In the genomic region with DNA sequence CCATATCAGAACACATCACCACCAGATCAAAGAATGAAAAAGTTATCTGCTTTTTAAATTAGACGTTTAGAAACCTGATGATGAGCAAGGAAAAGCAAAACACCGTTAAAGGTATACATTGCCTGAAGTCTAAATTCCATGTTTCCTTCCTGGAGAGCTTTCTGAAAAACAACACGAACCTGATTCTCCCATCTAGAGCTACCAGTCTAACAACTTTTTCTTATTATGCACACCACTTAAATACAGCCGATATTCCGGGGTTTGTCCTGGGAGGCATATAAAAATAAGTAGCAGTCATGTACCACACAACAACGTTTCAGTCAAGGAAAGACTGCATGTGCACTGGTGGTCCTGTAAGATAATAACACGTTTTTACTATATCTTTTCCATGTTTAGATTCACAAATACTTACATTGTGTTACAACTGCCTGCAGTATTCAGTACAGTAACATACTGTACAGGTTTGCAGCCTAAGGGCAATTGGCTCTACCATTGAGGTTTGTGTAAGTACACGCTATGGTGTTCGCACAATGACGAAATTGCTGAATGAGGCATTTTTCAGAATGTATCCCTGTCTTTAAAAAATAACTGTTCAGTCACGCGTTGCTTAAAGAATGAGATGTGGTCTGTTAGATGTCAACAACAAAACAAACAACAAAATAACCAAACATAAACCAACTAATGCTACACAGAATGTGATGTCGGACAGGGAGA, we compare ENCODE assay signal across 19 cellular contexts.
"Had no signal": no experiment of that assay in that cellular context is flagged by ENCODE, and none has a peak within 500 bp of the region (broad histone marks: within the 10 kb centered on the region; RNA-seq: fewer than 3 reads in every experiment).

No MANE protein-coding gene starts in this region.

- H3K4me3 Mint-ChIP-seq: activated naive CD8-positive, alpha-beta T cell treated with anti-CD3 and anti-CD28 coated beads, Interleukin-2, amount 10 ng/mL, durations not matched to agents 7 days and 5 days; activated T-helper 17 cell treated with anti-CD3 and anti-CD28 coated beads, Interleukin-2, amount 50 U/mL, for 72 hours; memory B cell; nephron; stimulated activated naive CD8-positive, alpha-beta T cell treated with anti-CD3 and anti-CD28 coated beads, Interleukin-15, amount 100 ng/mL, for 72 hours; T-helper 2 cell treated with Interferon-gamma antibody and Interleukin-4, amounts not matched to agents 5 μg/mL and 100 μg/mL, for 36 hours had no signal

- H3K27me3 Mint-ChIP-seq: activated naive CD8-positive, alpha-beta T cell treated with anti-CD3 and anti-CD28 coated beads, Interleukin-2, amount 10 ng/mL, durations not matched to agents 7 days and 5 days; activated T-helper 17 cell treated with anti-CD3 and anti-CD28 coated beads, Interleukin-2, amount 50 U/mL, for 72 hours; memory B cell; stimulated activated naive CD8-positive, alpha-beta T cell treated with anti-CD3 and anti-CD28 coated beads, Interleukin-15, amount 100 ng/mL, for 72 hours had no signal

- H3K27me3 ChIP-seq: gastrocnemius medialis, heart left ventricle, pancreas, right atrium auricular region, tibial artery had no signal

- H3K4me1 ChIP-seq: pancreas, right atrium auricular region, tibial artery had no signal

- H3K9me3 ChIP-seq: gastrocnemius medialis, heart left ventricle, pancreas, psoas muscle, right atrium auricular region, tibial artery had no signal

- H3K9me3 Mint-ChIP-seq: activated naive CD8-positive, alpha-beta T cell treated with anti-CD3 and anti-CD28 coated beads, Interleukin-2, amount 10 ng/mL, durations not matched to agents 7 days and 5 days; activated T-helper 17 cell treated with anti-CD3 and anti-CD28 coated beads, Interleukin-2, amount 50 U/mL, for 72 hours; memory B cell; nephron; stimulated activated naive CD8-positive, alpha-beta T cell treated with anti-CD3 and anti-CD28 coated beads, Interleukin-15, amount 100 ng/mL, for 72 hours; T-helper 2 cell treated with Interferon-gamma antibody and Interleukin-4, amounts not matched to agents 5 μg/mL and 100 μg/mL, for 36 hours had no signal

- H3K27ac Mint-ChIP-seq: activated naive CD8-positive, alpha-beta T cell treated with anti-CD3 and anti-CD28 coated beads, Interleukin-2, amount 10 ng/mL, durations not matched to agents 7 days and 5 days; nephron; T-helper 2 cell treated with Interferon-gamma antibody and Interleukin-4, amounts not matched to agents 5 μg/mL and 100 μg/mL, for 36 hours had no signal

- ATAC-seq: activated T-helper 17 cell treated with anti-CD3 and anti-CD28 coated beads, Interleukin-2, amount 50 U/mL, for 72 hours; gastrocnemius medialis; heart left ventricle; left cardiac atrium; pancreas; psoas muscle; stimulated activated naive CD8-positive, alpha-beta T cell treated with anti-CD3 and anti-CD28 coated beads, Interleukin-15, amount 100 ng/mL, for 72 hours had no signal

- H3K27ac ChIP-seq: heart left ventricle, pancreas, psoas muscle, right atrium auricular region, tibial artery had no signal

- DNase-seq: activated naive CD8-positive, alpha-beta T cell treated with anti-CD3 and anti-CD28 coated beads, Interleukin-2, amount 10 ng/mL, durations not matched to agents 7 days and 5 days; activated T-cell treated with anti-CD3 and anti-CD28 coated beads, Interleukin-2, amount 50 U/mL, for 1 hour; amniotic stem cell; cerebellar nuclear complex; cortex of kidney; erythroblast; gastrocnemius medialis; heart left ventricle; left cardiac atrium; pancreas; psoas muscle; stimulated activated CD4-positive, alpha-beta T cell treated with anti-CD3 and anti-CD28 coated beads, Interleukin-1b, Interleukin-23, amount 100 ng/mL, for 48 hours; stimulated activated naive CD8-positive, alpha-beta T cell treated with anti-CD3 and anti-CD28 coated beads, Interleukin-15, amount 100 ng/mL, for 72 hours; tibial artery had no signal

- H3K4me3 ChIP-seq: gastrocnemius medialis, heart left ventricle, pancreas, psoas muscle, right atrium auricular region, tibial artery had no signal

- H3K4me1 Mint-ChIP-seq: activated naive CD8-positive, alpha-beta T cell treated with anti-CD3 and anti-CD28 coated beads, Interleukin-2, amount 10 ng/mL, durations not matched to agents 7 days and 5 days; activated T-helper 17 cell treated with anti-CD3 and anti-CD28 coated beads, Interleukin-2, amount 50 U/mL, for 72 hours; nephron; stimulated activated naive CD8-positive, alpha-beta T cell treated with anti-CD3 and anti-CD28 coated beads, Interleukin-15, amount 100 ng/mL, for 72 hours had no signal
